In the genomic region with DNA sequence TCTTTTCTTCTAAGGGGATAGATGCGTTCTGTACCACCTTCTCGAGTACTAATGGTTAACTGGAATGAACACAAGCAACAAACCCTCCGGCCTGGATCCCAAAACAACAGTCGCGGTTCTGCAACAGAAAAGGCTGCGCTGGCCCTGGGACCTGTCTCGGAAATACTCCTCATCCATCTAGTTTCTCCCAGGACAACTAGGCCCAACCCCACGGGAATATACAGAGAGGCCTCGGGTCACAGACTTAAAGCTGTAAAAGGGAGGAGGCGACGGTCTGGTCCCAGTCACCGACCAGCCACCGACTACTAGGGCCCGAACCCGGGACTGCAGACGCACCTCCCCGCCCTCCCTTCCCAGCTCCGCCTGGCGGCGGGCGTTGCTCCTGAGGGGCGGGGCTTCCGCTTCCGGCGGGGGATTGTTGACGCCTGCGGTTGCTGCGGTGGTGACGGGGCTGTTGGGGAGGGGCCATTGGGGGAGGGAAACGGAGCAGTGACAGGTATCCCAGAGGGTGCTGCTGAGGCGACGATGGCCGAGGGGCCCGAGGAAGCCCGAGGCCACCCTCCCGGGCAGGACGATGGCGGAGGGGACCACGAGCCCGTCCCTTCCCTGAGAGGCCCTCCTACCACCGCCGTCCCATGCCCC, we compare ENCODE assay signal across 8 cellular contexts. TPM values are rescaled to one million over a fixed set of nuclear protein-coding genes. Genes with fewer than 3 reads are reported as not detected.
A peak's percentile ranks its signal among the peaks of the same experiment; 100 is the strongest.
DNase-seq lines count a peak whose midpoint lies in the region; ATAC-seq and TF ChIP-seq lines count a peak whose summit lies in the region.

A gene with protein sequence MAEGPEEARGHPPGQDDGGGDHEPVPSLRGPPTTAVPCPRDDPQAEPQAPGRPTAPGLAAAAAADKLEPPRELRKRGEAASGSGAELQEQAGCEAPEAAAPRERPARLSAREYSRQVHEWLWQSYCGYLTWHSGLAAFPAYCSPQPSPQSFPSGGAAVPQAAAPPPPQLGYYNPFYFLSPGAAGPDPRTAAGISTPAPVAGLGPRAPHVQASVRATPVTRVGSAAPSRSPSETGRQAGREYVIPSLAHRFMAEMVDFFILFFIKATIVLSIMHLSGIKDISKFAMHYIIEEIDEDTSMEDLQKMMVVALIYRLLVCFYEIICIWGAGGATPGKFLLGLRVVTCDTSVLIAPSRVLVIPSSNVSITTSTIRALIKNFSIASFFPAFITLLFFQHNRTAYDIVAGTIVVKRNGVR (plus strand): TSS at position 418 of the 642 bp plus-strand sequence. CDS start 108 bp downstream, at position 526.

- TF ChIP-seq POLR2A in uterus (IDR thresholded peaks at IDR 0.05), result peak; percentile 81 to 87

- H3K27me3 ChIP-seq in ascending aorta, result no peaks in the 10 kb centered on the region
- H3K27me3 ChIP-seq in right cardiac atrium (ENCODE audit: control insufficient read depth, insufficient read depth), result no peaks in the 10 kb centered on the region
- no peaks in the 10 kb centered on the region for H3K27me3 ChIP-seq in uterus

- ATAC-seq in GM18499 (IDR thresholded peaks at IDR 0.05; ENCODE audit: insufficient read depth, unreplicated experiment) (peak; percentile 50), HG02885 (IDR thresholded peaks at IDR 0.05; ENCODE audit: poor library complexity, unreplicated experiment) (peak; percentile 91), right cardiac atrium (peak; percentile 98)

- DNase-seq in NCI-H1694 (lab: John Stamatoyannopoulos, UW), result peak; percentile 73
- peak; percentile 87 to 97 (median 92) for DNase-seq in T-helper 2 cell
- peak; percentile 74 to 96 for DNase-seq in ascending aorta (ENCODE audit: low spot score in 2 of 2)
- DNase-seq in right cardiac atrium, result peak; percentile 96 to 99 (median 97)
- peak; percentile 95 for DNase-seq in putamen (ENCODE audit: low spot score)
- DNase-seq in uterus, result peak; percentile 95 to 96

- 5% methylated on average over 42 of the region's 42 CpGs for WGBS in right cardiac atrium

- intact Hi-C loops in ascending aorta (cut with DNase I), result loop anchor here (1.0 to 2.0 kb wide), 2 partner anchors 39 to 106 kb away; a partner anchor contains a TSS
- intact Hi-C loops in right cardiac atrium (cut with DNase I), result no loop called here
- intact Hi-C loops in uterus (cut with DNase I; ENCODE audit: low total_unique reads), result no loop called here

- no peaks in the 10 kb centered on the region for H3K9me3 ChIP-seq in ascending aorta
- no peaks in the 10 kb centered on the region for H3K9me3 ChIP-seq in right cardiac atrium (ENCODE audit: control insufficient read depth, low read length)
- no peaks in the 10 kb centered on the region for H3K9me3 ChIP-seq in uterus

- H3K27ac ChIP-seq in ascending aorta (peak within 1 kb of the TSS; percentile 94 to 97), right cardiac atrium (ENCODE audit: low read length) (peak within 1 kb of the TSS; percentile 91), uterus (peak within 1 kb of the TSS; percentile 95 to 98)

- H3K4me1 ChIP-seq in ascending aorta (peaks cover 0 to 4% of the 10 kb centered on the region in 2 donors), right cardiac atrium (ENCODE audit: control insufficient read depth, insufficient read depth, low read length) (no peaks in the 10 kb centered on the region), uterus (no peaks in the 10 kb centered on the region)

- H3K4me3 ChIP-seq in ascending aorta (peak within 1 kb of the TSS; percentile 94 to 98), right cardiac atrium (ENCODE audit: low read length) (peak within 1 kb of the TSS; percentile 87), uterus (peak within 1 kb of the TSS; percentile 51 to 97)

- H3K36me3 ChIP-seq in ascending aorta (peaks cover 3 to 7% of the 10 kb centered on the region in 2 donors), uterus (no peaks in the 10 kb centered on the region)

- TF ChIP-seq CTCF in ascending aorta (IDR thresholded peaks at IDR 0.05) (peak; percentile 53 to 74 (median 56)), uterus (IDR thresholded peaks at IDR 0.05) (peak; percentile 52 to 82 (median 70))

RNA-seq across cellular contexts. Expression of the gene that starts here (rescaled TPM):
- total RNA-seq in ascending aorta, result 31.5 TPM
- 10 to 100 TPM; 19.9 to 21.5 (median 21.2) TPM for total RNA-seq in right cardiac atrium
- polyA plus RNA-seq in right cardiac atrium, result 12.8 TPM
- total RNA-seq in uterus, result 10 to 100 TPM; 25.9 to 69.3 (median 50.6) TPM

Comparison
In these comparisons a context has a peak if more than half of its experiments do, and no peak if none do; other contexts are left out.
1. Peak in every context shown above with its lines: DNase-seq, ATAC-seq, H3K4me3 ChIP-seq and H3K27ac ChIP-seq.